ENCODE assay signal across 11 cellular contexts in the genomic region with DNA sequence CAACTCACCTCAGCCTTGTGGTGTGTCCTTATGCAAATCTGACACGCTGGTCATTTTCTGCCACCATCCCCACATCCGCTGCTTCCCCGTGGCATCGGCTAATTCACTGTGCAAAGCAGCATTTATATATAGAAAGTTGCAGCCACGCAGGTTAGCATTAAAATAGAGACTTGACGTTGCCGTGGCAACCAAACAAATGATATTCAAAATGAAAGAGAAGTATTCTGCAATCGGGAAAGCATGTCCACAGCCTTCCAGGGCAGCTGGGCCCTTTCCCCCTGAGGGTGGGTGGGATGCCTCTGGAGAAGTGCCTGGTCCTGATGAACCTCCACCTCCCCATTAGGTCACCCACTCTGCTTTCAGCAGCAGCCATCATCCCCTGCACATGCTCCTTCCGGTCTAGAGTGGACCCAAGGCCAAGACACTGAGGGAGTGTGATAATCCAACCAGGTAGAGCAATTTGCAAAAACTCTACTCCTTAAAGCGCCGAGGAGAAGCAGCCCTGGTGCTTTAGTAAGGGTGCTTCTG.
A peak's percentile ranks its signal among the peaks of the same experiment; 100 is the strongest.
DNase-seq lines count a peak whose midpoint lies in the region; ATAC-seq and TF ChIP-seq lines count a peak whose summit lies in the region.
"Had no signal": no experiment of that assay in that cellular context is flagged by ENCODE, and none has a peak within 500 bp of the region (broad histone marks: within the 10 kb centered on the region; RNA-seq: fewer than 3 reads in every experiment).

No MANE protein-coding gene starts in this region.

- ATAC-seq in GM21390 (IDR thresholded peaks at IDR 0.05; ENCODE audit: unreplicated experiment) (peak; percentile 82), HG03457 (IDR thresholded peaks at IDR 0.05; ENCODE audit: unreplicated experiment) (peak; percentile 68), heart right ventricle (peak; percentile 46 to 79 (median 75))

- intact Hi-C loops in heart right ventricle (cut with DNase I): loop anchor here in 1 of 10 donors (5.0 kb wide), 1 partner anchor 58 kb away; no protein-coding TSS in a partner anchor

- peaks cover 0 to 1% (median 0%) of the 10 kb centered on the region in 11 donors for H3K9me3 ChIP-seq in heart right ventricle
- H3K9me3 ChIP-seq: thoracic aorta had no signal

- H3K4me3 ChIP-seq in heart right ventricle: peak overlapping the region in 1 of 10 donors; percentile 5
- H3K4me3 ChIP-seq: thoracic aorta had no signal

- no peak for TF ChIP-seq CTCF in GM10248 (IDR thresholded peaks at IDR 0.05; ENCODE audit: control extremely low read depth, extremely low read depth, low read depth, missing control alignments)
- no peak for TF ChIP-seq CTCF in heart right ventricle (IDR thresholded peaks at IDR 0.05)

- no peaks in the 10 kb centered on the region for H3K27me3 ChIP-seq in heart right ventricle

- POLR2A ChIA-PET in GM10248 (lab: Yijun Ruan, JAX): interaction anchor here (1.1 kb wide), 1 partner anchor 9 kb away, joined by 8 read pairs; no protein-coding TSS in a partner anchor

- H3K36me3 ChIP-seq in heart right ventricle: no peaks in the 10 kb centered on the region
- H3K36me3 ChIP-seq: thoracic aorta had no signal

- CTCF ChIA-PET in GM10248 (lab: Yijun Ruan, JAX): interaction anchor here (1.2 to 1.6 kb wide), 3 partner anchors 9 to 167 kb away, joined by 3 to 4 read pairs (median 3); no protein-coding TSS in a partner anchor

- DNase-seq in GM10248 (ENCODE audit: extremely low spot score) (peak; percentile 77), heart right ventricle (peak; percentile 60 to 70), NCI-H510A treated with DMSO at 0.1 percent for 48 hours (lab: John Stamatoyannopoulos, UW) (no peak), NCI-H510A (lab: John Stamatoyannopoulos, UW) (no peak), activated T-cell treated with anti-CD3 and anti-CD28 coated beads for 4 hours (no peak)
- DNase-seq in stimulated activated CD4-positive, alpha-beta T cell treated with anti-CD3 and anti-CD28 coated beads, Interleukin-12 subunit alpha, Interleukin-12 subunit beta, amount 100 ng/mL, for 4 hours: no peak
- DNase-seq: activated naive CD8-positive, alpha-beta T cell treated with anti-CD3 and anti-CD28 coated beads, Interleukin-2, amount 10 ng/mL, durations not matched to agents 7 days and 5 days; NCI-H1417 treated with DMSO at 0.1 percent for 48 hours had no signal

- H3K27ac ChIP-seq in heart right ventricle: peak overlapping the region in 7 of 10 donors; percentile 50 to 80 (median 70)

- 25 to 26% methylated on average over 11 of the region's 11 CpGs for WGBS in heart right ventricle, 2 donors

- H3K4me1 ChIP-seq in heart right ventricle: peaks cover 4 to 71% (median 39%) of the 10 kb centered on the region in 9 donors

Comparison
In these comparisons a context has a peak if more than half of its experiments do, and no peak if none do; other contexts are left out.
1. DNase-seq: peak in GM10248 (single experiment) and heart right ventricle (2 of 2); none in NCI-H510A treated with DMSO at 0.1 percent for 48 hours (single experiment), NCI-H510A (single experiment), stimulated activated CD4-positive, alpha-beta T cell treated with anti-CD3 and anti-CD28 coated beads, Interleukin-12 subunit alpha, Interleukin-12 subunit beta, amount 100 ng/mL, for 4 hours (single experiment) and activated T-cell treated with anti-CD3 and anti-CD28 coated beads for 4 hours (single experiment).
2. Peak in every context shown above with its lines, with median percentiles within 50 percentile points of each other: ATAC-seq.